25 cellular contexts compared by ENCODE assay signal in genomic region chr3:56192001-56192400, GRCh38.
"Had no signal": no experiment of that assay in that cellular context is flagged by ENCODE, and none has a peak within 500 bp of the region (broad histone marks: within the 10 kb centered on the region; RNA-seq: fewer than 3 reads in every experiment).

No MANE protein-coding gene starts in this region.

- DNase-seq: hypothalamus; immature natural killer cell; left cardiac atrium; lower lobe of right lung; mesendoderm; naive thymus-derived CD4-positive, alpha-beta T cell; nucleus accumbens; pancreas; posterior cingulate gyrus; retina; right cardiac atrium; spleen; stimulated activated CD4-positive, alpha-beta T cell treated with anti-CD3 and anti-CD28 coated beads, Interleukin-4, amount 100 ng/mL, for 24 hours; stimulated activated naive CD4-positive, alpha-beta T cell; tibial artery; upper lobe of right lung had no signal

- ATAC-seq: left cardiac atrium; left lobe of liver; lower lobe of right lung; pancreas; right cardiac atrium; sciatic nerve; stimulated activated effector memory CD8-positive, alpha-beta T cell treated with anti-CD3 and anti-CD28 coated beads, Interleukin-12 subunit alpha, Interleukin-12 subunit beta, amount 100 ng/mL, for 72 hours; upper lobe of right lung had no signal

- H3K27me3 ChIP-seq: pancreas, spleen, suprapubic skin, upper lobe of right lung had no signal

- H3K4me1 ChIP-seq: lower lobe of right lung, pancreas, prostate gland, spleen, suprapubic skin, tibial artery, upper lobe of right lung had no signal

- FAIRE-seq: islet of Langerhans, pancreas, small intestine, urothelium cell line had no signal

- H3K27ac ChIP-seq: lower lobe of right lung, pancreas, prostate gland, spleen, suprapubic skin, thoracic aorta, tibial artery, upper lobe of right lung had no signal

- H3K9me3 ChIP-seq: lower lobe of right lung, pancreas, prostate gland, spleen, suprapubic skin, thoracic aorta, tibial artery, upper lobe of right lung had no signal

- H3K4me3 ChIP-seq: lower lobe of right lung, pancreas, prostate gland, spleen, suprapubic skin, thoracic aorta, tibial artery, upper lobe of right lung had no signal

- H3K36me3 ChIP-seq: lower lobe of right lung, pancreas, prostate gland, spleen, suprapubic skin, thoracic aorta, tibial artery, upper lobe of right lung had no signal
